In the genomic region with DNA sequence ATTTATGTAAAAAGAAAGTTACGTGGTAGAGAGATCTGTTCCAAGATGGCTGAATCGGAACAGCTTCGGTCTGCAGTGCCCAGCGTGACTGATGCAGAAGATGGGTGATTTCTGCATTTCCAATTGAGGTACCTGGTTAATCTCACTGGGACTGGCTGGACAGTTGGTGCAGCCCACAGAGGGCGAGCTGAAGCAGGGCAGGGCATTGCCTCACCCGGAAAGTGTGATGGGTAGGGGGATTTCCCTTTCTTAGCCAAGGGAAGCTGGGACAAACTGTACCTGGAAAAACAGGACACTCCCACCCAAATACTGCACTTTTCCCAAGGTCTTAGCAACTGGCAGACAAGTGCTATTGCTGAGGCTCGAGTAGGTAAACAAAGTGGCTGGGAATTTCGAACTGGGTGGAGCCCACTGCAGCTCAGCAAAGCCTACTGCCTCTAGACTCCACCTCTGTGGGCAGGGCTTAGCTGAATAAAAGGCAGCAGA, we compare ENCODE assay signal across 8 cellular contexts. TPM values are rescaled to one million over a fixed set of nuclear protein-coding genes. Genes with fewer than 3 reads are reported as not detected.
DNase-seq lines count a peak whose midpoint lies in the region; ATAC-seq, FAIRE-seq and TF ChIP-seq lines count a peak whose summit lies in the region.

No MANE protein-coding gene starts in this region.

- peaks cover 4% of the 10 kb centered on the region for H3K36me3 Mint-ChIP-seq in activated naive CD8-positive, alpha-beta T cell treated with anti-CD3 and anti-CD28 coated beads, Interleukin-2, amount 10 ng/mL, durations not matched to agents 7 days and 5 days
- H3K36me3 Mint-ChIP-seq in natural killer cell: no peaks in the 10 kb centered on the region

- FAIRE-seq in GM12891 (lab: Jason Lieb, UNC) (peak; percentile 66), kidney (lab: Jason Lieb, UNC) (no peak)

- H3K9ac ChIP-seq in kidney (ENCODE audit: low read length in 2 of 2): no peak overlapping the region

- intact Hi-C loops in natural killer cell (cut with micrococcal nuclease) (no loop called here), kidney (cut with DNase I) (no loop called here)

- DNase-seq in GM12891 (ENCODE audit: insufficient read length, low spot score) (no peak), HL-60 (ENCODE audit: low read depth in 1 of 2, low spot score in 1 of 2) (no peak), natural killer cell (no peak), KG1 (lab: John Stamatoyannopoulos, UW) (no peak), kidney (no peak), RKO (ENCODE audit: low spot score) (no peak)
- no peak for DNase-seq in activated naive CD8-positive, alpha-beta T cell treated with anti-CD3 and anti-CD28 coated beads, Interleukin-2, amount 10 ng/mL, durations not matched to agents 7 days and 5 days

- H3K27ac ChIP-seq in HL-60 (replicated peaks): peak overlapping the region; percentile 66
- H3K27ac ChIP-seq in kidney (ENCODE audit: low read depth in 2 of 2, low read length in 2 of 2): no peak overlapping the region

- peaks cover 16% of the 10 kb centered on the region for H3K4me1 Mint-ChIP-seq in activated naive CD8-positive, alpha-beta T cell treated with anti-CD3 and anti-CD28 coated beads, Interleukin-2, amount 10 ng/mL, durations not matched to agents 7 days and 5 days
- H3K4me1 Mint-ChIP-seq in natural killer cell: peaks cover 5 to 15% of the 10 kb centered on the region in 2 donors

- H3K27me3 Mint-ChIP-seq in activated naive CD8-positive, alpha-beta T cell treated with anti-CD3 and anti-CD28 coated beads, Interleukin-2, amount 10 ng/mL, durations not matched to agents 7 days and 5 days: peaks cover 23% of the 10 kb centered on the region
- peaks cover 42 to 57% of the 10 kb centered on the region in 2 donors for H3K27me3 Mint-ChIP-seq in natural killer cell (ENCODE audit: low read depth in 2 of 2)

- TF ChIP-seq CTCF in HL-60 (IDR thresholded peaks at IDR 0.05; ENCODE audit: insufficient read depth, low read length) (no peak), natural killer cell (IDR thresholded peaks at IDR 0.05) (no peak), kidney (IDR thresholded peaks at IDR 0.05; ENCODE audit: borderline replicate concordance, extremely low read depth, insufficient read depth) (no peak)

- H3K4me1 ChIP-seq in kidney (ENCODE audit: control insufficient read depth in 1 of 2, insufficient read depth in 1 of 2, low read depth in 1 of 2, low read length in 2 of 2): no peaks in the 10 kb centered on the region

- H3K36me3 ChIP-seq in kidney (ENCODE audit: control insufficient read depth in 1 of 2, insufficient read depth in 2 of 2, low read length in 2 of 2): no peaks in the 10 kb centered on the region

- peak overlapping the region; percentile 73 for H3K4me3 Mint-ChIP-seq in activated naive CD8-positive, alpha-beta T cell treated with anti-CD3 and anti-CD28 coated beads, Interleukin-2, amount 10 ng/mL, durations not matched to agents 7 days and 5 days
- H3K4me3 Mint-ChIP-seq in natural killer cell: peak overlapping the region; percentile 87

- POLR2A ChIA-PET in activated naive CD8-positive, alpha-beta T cell treated with anti-CD3 and anti-CD28 coated beads, Interleukin-2, amount 10 ng/mL, durations not matched to agents 7 days and 5 days (lab: Charles Lee): interaction anchor here (0.6 kb wide), 1 partner anchor 16 kb away, joined by 4 read pairs; no protein-coding TSS in a partner anchor

- H3K27ac Mint-ChIP-seq in activated naive CD8-positive, alpha-beta T cell treated with anti-CD3 and anti-CD28 coated beads, Interleukin-2, amount 10 ng/mL, durations not matched to agents 7 days and 5 days: no peak overlapping the region
- no peak overlapping the region for H3K27ac Mint-ChIP-seq in natural killer cell

- no peak for TF ChIP-seq POLR2A in GM12891 (IDR thresholded peaks at IDR 0.05; ENCODE audit: low read depth, low read length)

- H3K9me3 ChIP-seq in kidney (ENCODE audit: control insufficient read depth in 1 of 2, low read length in 2 of 2): no peaks in the 10 kb centered on the region

- peaks cover 2% of the 10 kb centered on the region for H3K9me3 Mint-ChIP-seq in activated naive CD8-positive, alpha-beta T cell treated with anti-CD3 and anti-CD28 coated beads, Interleukin-2, amount 10 ng/mL, durations not matched to agents 7 days and 5 days
- no peaks in the 10 kb centered on the region for H3K9me3 Mint-ChIP-seq in natural killer cell

- H3K27me3 ChIP-seq in HL-60 (ENCODE audit: insufficient read depth, poor library complexity, severe bottlenecking): no peaks in the 10 kb centered on the region

- ATAC-seq in activated naive CD8-positive, alpha-beta T cell treated with anti-CD3 and anti-CD28 coated beads, Interleukin-2, amount 10 ng/mL, durations not matched to agents 7 days and 5 days (ENCODE audit: low read depth): no peak
- ATAC-seq in natural killer cell: peak; percentile 38 to 63 (median 43)
- no peak for ATAC-seq in HG03196 (IDR thresholded peaks at IDR 0.05; ENCODE audit: unreplicated experiment)

- H3K4me3 ChIP-seq in HL-60 (replicated peaks; ENCODE audit: insufficient read depth, low read length) (no peak overlapping the region), kidney (ENCODE audit: low read length in 2 of 2) (no peak overlapping the region)

TF ChIP-seq in GM12891, 5 proteins besides CTCF, POLR2A, EP300 and RAD21:
- peak; percentile 49 for TF ChIP-seq TAF1 (IDR thresholded peaks at IDR 0.05; ENCODE audit: low read depth, low read length)
- no peak for TF ChIP-seq SPI1 (IDR thresholded peaks at IDR 0.05; ENCODE audit: low read depth, low read length)
- no peak for TF ChIP-seq POU2F2 (IDR thresholded peaks at IDR 0.05; ENCODE audit: low read depth, low read length)

RNA-seq across cellular contexts. Expression of a gene that starts 13.1 kb away (rescaled TPM):
- polyA plus RNA-seq in GM12891 (2012; ENCODE audit: low read depth, missing spikeins): 51.6 TPM
- total RNA-seq in activated naive CD8-positive, alpha-beta T cell treated with anti-CD3 and anti-CD28 coated beads, Interleukin-2, amount 10 ng/mL, durations not matched to agents 7 days and 5 days: 10 to 100 TPM; 80.7 to 89.5 TPM
- 10 to 100 TPM; 38.2 to 76.9 (median 51.9) TPM for total RNA-seq in natural killer cell
- total RNA-seq in kidney: 202 TPM
- polyA plus RNA-seq in kidney (ENCODE audit: insufficient read depth, low read depth, low replicate concordance): 212 TPM

Comparison
In these comparisons a context has a peak if more than half of its experiments do, and no peak if none do; other contexts are left out.
1. ATAC-seq: peak in natural killer cell (3 of 3); none in activated naive CD8-positive, alpha-beta T cell treated with anti-CD3 and anti-CD28 coated beads, Interleukin-2, amount 10 ng/mL, durations not matched to agents 7 days and 5 days (single experiment) and HG03196 (single experiment).